Comparison of ENCODE assay signal across 10 cellular contexts in the genomic region with DNA sequence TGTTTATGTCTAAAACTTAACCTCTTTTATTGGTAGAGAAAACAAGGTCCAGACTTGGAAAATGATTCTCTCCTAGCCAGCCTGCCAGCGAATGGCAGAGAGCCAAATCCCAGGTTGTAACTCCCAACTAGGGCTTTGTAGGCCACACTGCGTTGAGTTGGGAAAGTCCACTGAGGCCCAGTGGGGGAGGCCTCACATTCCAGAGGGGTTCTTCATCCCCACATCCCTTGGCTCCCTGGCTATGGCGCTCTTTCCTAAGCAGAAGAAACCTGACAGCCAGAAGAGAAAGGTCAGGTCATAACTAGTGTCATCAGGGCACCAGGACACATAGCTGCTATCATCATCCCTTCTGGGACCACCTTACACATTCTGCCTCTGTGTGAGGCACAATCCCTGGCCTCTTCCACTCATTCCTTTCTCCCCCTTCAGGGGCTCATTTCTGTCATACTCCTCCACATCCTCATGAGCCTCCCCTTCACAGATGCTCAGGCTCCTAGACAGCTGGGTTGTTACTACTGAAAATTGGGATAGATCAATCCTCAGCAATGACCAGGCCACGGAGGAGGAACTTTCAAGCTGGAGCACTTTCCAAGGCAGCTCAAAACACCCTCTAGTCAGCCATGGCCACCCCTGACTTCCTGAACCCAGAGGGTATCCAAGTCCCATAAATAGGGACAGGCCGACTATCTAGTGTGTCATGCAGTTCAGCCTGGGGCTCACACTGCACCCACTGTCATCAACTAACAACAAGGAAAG. TPM values are rescaled to one million over a fixed set of nuclear protein-coding genes. Genes with fewer than 3 reads are reported as not detected.
A peak's percentile ranks its signal among the peaks of the same experiment; 100 is the strongest.
DNase-seq lines count a peak whose midpoint lies in the region; ATAC-seq and TF ChIP-seq lines count a peak whose summit lies in the region.
"Had no signal": no experiment of that assay in that cellular context is flagged by ENCODE, and none has a peak within 500 bp of the region (broad histone marks: within the 10 kb centered on the region; RNA-seq: fewer than 3 reads in every experiment).

No MANE protein-coding gene starts in this region.

- H3K27ac ChIP-seq in cingulate gyrus (ENCODE audit: low read depth, low read length) = peak overlapping the region; percentile 10
- no peak overlapping the region for H3K27ac ChIP-seq in liver (ENCODE audit: low read depth in 1 of 2, low read length in 2 of 2)
- H3K27ac ChIP-seq in upper lobe of right lung = peak overlapping the region; percentile 55

- TF ChIP-seq CTCF in liver (IDR thresholded peaks at IDR 0.05; ENCODE audit: low read depth, low read length, missing input control) = no peak
- TF ChIP-seq CTCF in upper lobe of right lung (IDR thresholded peaks at IDR 0.05) = no peak

- H3K4me1 ChIP-seq in liver (ENCODE audit: control insufficient read depth in 4 of 4, insufficient read depth in 4 of 4, low read length in 3 of 4) (peaks cover 9 to 44% (median 24%) of the 10 kb centered on the region in 4 donors), upper lobe of right lung (peaks cover 48% of the 10 kb centered on the region)

- no peak overlapping the region for H3K9ac ChIP-seq in liver (ENCODE audit: low read depth in 1 of 2, low read length in 2 of 2)

- peak; percentile 96 for DNase-seq in M059J (ENCODE audit: low read depth)
- DNase-seq in upper lobe of right lung = no peak
- no peak for DNase-seq in stimulated activated CD4-positive, alpha-beta T cell treated with anti-CD3 and anti-CD28 coated beads, Interleukin-15, amount 100 ng/mL, for 24 hours
- DNase-seq: dermis blood vessel endothelial cell, NCI-H1694 had no signal

- TF ChIP-seq RAD21 in liver (IDR thresholded peaks at IDR 0.05) = no peak

- WGBS in liver = 73% methylated on average over 5 of the region's 5 CpGs

- peak; percentile 4 for ATAC-seq in upper lobe of right lung
- no peak for ATAC-seq in GM21360 (IDR thresholded peaks at IDR 0.05; ENCODE audit: unreplicated experiment)
- ATAC-seq in HG02884 (IDR thresholded peaks at IDR 0.05; ENCODE audit: unreplicated experiment) = no peak

- H3K36me3 ChIP-seq in liver (ENCODE audit: control insufficient read depth in 4 of 4, insufficient read depth in 3 of 4, low read depth in 1 of 4, low read length in 3 of 4) = peaks cover 0 to 13% (median 3%) of the 10 kb centered on the region in 4 donors
- H3K36me3 ChIP-seq in upper lobe of right lung = peaks cover 38% of the 10 kb centered on the region

- H3K9me3 ChIP-seq in liver (ENCODE audit: control insufficient read depth in 4 of 4, low read length in 3 of 4) (no peaks in the 10 kb centered on the region), upper lobe of right lung (no peaks in the 10 kb centered on the region)

- H3K4me3 ChIP-seq in liver (ENCODE audit: low read depth in 1 of 3, low read length in 3 of 3) (no peak overlapping the region), upper lobe of right lung (no peak overlapping the region)

- intact Hi-C loops in upper lobe of right lung (cut with DNase I) = no loop called here

- H3K27me3 ChIP-seq in liver (ENCODE audit: control insufficient read depth in 4 of 4, insufficient read depth in 4 of 4, low read length in 3 of 4) = no peaks in the 10 kb centered on the region
- H3K27me3 ChIP-seq in upper lobe of right lung = no peaks in the 10 kb centered on the region

TF ChIP-seq in liver, 16 proteins besides CTCF, POLR2A, EP300 and RAD21:
- peak; percentile 73 for TF ChIP-seq NR2F2 (IDR thresholded peaks at IDR 0.05)
- TF ChIP-seq, protein P1, sequence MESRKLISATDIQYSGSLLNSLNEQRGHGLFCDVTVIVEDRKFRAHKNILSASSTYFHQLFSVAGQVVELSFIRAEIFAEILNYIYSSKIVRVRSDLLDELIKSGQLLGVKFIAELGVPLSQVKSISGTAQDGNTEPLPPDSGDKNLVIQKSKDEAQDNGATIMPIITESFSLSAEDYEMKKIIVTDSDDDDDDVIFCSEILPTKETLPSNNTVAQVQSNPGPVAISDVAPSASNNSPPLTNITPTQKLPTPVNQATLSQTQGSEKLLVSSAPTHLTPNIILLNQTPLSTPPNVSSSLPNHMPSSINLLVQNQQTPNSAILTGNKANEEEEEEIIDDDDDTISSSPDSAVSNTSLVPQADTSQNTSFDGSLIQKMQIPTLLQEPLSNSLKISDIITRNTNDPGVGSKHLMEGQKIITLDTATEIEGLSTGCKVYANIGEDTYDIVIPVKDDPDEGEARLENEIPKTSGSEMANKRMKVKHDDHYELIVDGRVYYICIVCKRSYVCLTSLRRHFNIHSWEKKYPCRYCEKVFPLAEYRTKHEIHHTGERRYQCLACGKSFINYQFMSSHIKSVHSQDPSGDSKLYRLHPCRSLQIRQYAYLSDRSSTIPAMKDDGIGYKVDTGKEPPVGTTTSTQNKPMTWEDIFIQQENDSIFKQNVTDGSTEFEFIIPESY (IDR thresholded peaks at IDR 0.05) = no peak

RNA-seq across cellular contexts. Expression of gene TCP11, which starts 48.6 kb away (rescaled TPM):
- not detected in 2 replicates for total RNA-seq in M059J (2014; rRNA removed; shearing (Covaris generic))
- total RNA-seq in liver = under 1 TPM in 1 of 2 donors, not detected in 1; 0.19 TPM
- under 1 TPM in 1 of 2 donors, not detected in 1; 0.05 TPM for polyA plus RNA-seq in liver
- total RNA-seq in upper lobe of right lung = not detected
- total RNA-seq: mononuclear cell had no signal

Comparison
In these comparisons a context has a peak if more than half of its experiments do, and no peak if none do; other contexts are left out.
1. H3K27ac ChIP-seq: peak in cingulate gyrus (single experiment) and upper lobe of right lung (single experiment); none in liver (0 of 2).